In the genomic region with DNA sequence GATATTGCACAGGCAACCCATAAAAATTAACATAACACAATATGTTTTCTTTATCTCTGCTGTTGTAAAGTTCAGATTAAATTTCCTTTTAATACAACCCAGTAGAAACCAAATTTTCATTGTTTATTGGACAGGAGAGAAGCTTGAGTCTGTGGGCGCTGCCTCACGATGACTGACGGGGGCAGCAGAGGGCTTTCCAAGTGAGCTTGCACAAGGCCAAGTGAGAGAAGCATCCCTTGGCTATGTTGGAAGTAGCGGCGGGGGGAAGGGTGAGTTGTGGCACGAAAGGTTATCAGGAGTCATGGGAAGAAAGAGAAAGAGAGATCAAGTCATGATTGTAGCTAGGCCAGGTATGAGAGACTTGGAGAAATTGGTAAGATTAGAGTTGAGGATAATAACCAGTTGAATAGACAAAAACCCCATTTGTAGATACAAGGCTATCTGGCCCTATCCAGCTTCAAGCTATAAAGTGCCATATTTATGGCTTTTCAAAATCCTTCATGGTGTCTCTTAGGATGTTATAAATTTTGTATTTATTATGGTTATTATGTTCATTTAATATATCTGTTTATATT, we compare ENCODE assay signal across 8 cellular contexts.
A peak's percentile ranks its signal among the peaks of the same experiment; 100 is the strongest.
DNase-seq lines count a peak whose midpoint lies in the region; ATAC-seq and FAIRE-seq lines count a peak whose summit lies in the region.

No MANE protein-coding gene starts in this region.

- H3K27me3 ChIP-seq in HAP-1 (ENCODE audit: low read depth) (no peaks in the 10 kb centered on the region), adipocyte (replicated peaks; ENCODE audit: control insufficient read depth, insufficient read depth, low read length) (no peaks in the 10 kb centered on the region), right cardiac atrium (ENCODE audit: control insufficient read depth, insufficient read depth) (no peaks in the 10 kb centered on the region), small intestine (ENCODE audit: control insufficient read depth in 2 of 2, insufficient read depth in 2 of 2, low read length in 2 of 2) (no peaks in the 10 kb centered on the region)

- no peak overlapping the region for H3K27ac ChIP-seq in right cardiac atrium (ENCODE audit: low read length)
- H3K27ac ChIP-seq in small intestine (ENCODE audit: low read depth in 1 of 2, low read length in 1 of 2), result no peak overlapping the region

- H3K36me3 ChIP-seq in HAP-1 (replicated peaks) (no peaks in the 10 kb centered on the region), adipocyte (ENCODE audit: control insufficient read depth, insufficient read depth, low read length, severe bottlenecking) (no peaks in the 10 kb centered on the region), small intestine (ENCODE audit: control insufficient read depth in 2 of 2, insufficient read depth in 2 of 2, low read length in 2 of 2) (no peaks in the 10 kb centered on the region)

- H3K9me3 ChIP-seq in HAP-1, result no peaks in the 10 kb centered on the region
- H3K9me3 ChIP-seq in adipocyte (ENCODE audit: control insufficient read depth, low read length), result no peaks in the 10 kb centered on the region
- H3K9me3 ChIP-seq in right cardiac atrium (ENCODE audit: control insufficient read depth, low read length), result no peaks in the 10 kb centered on the region
- no peaks in the 10 kb centered on the region for H3K9me3 ChIP-seq in small intestine (ENCODE audit: control insufficient read depth, low read depth)

- peak; percentile 69 to 82 for ATAC-seq in right cardiac atrium
- ATAC-seq in HG03196 (IDR thresholded peaks at IDR 0.05; ENCODE audit: unreplicated experiment), result no peak

- H3K9ac ChIP-seq in adipocyte (ENCODE audit: low read length), result no peak overlapping the region

- intact Hi-C loops in right cardiac atrium (cut with DNase I), result loop anchor here in 1 of 4 donors (5.0 kb wide), 1 partner anchor 559 kb away; no protein-coding TSS in a partner anchor

- DNase-seq in activated CD4-positive, alpha-beta T cell treated with anti-CD3 and anti-CD28 coated beads for 48 hours, result peak; percentile 54
- DNase-seq in activated CD4-positive, alpha-beta T cell treated with anti-CD3 and anti-CD28 coated beads for 1 hour, result no peak
- DNase-seq in HAP-1 (ENCODE audit: low spot score in 2 of 2), result peak; percentile 54 to 76
- peak; percentile 28 for DNase-seq in NCI-H1048 (lab: John Stamatoyannopoulos, UW)
- peak; percentile 76 for DNase-seq in adipocyte (ENCODE audit: low read depth)
- DNase-seq in right cardiac atrium, result peak; percentile 44 to 70 (median 68)
- peak; percentile 18 for DNase-seq in small intestine

- H3K4me3 ChIP-seq in HAP-1, result no peak overlapping the region
- H3K4me3 ChIP-seq in adipocyte (ENCODE audit: low read length), result no peak overlapping the region
- no peak overlapping the region for H3K4me3 ChIP-seq in right cardiac atrium (ENCODE audit: low read length)
- H3K4me3 ChIP-seq in small intestine (ENCODE audit: low read depth in 1 of 2, low read length in 2 of 2), result no peak overlapping the region

- in situ Hi-C loops in HAP-1 (cut with MboI; ENCODE audit: low sequenced_read_pairs), result no loop called here

- no peak for FAIRE-seq in small intestine (lab: Jason Lieb, UNC)

- H3K4me1 ChIP-seq in HAP-1 (no peaks in the 10 kb centered on the region), adipocyte (ENCODE audit: control insufficient read depth, insufficient read depth, low read length) (no peaks in the 10 kb centered on the region), right cardiac atrium (ENCODE audit: control insufficient read depth, insufficient read depth, low read length) (no peaks in the 10 kb centered on the region), small intestine (ENCODE audit: control insufficient read depth in 2 of 2, insufficient read depth in 1 of 2, low read depth in 1 of 2, low read length in 1 of 2) (no peaks in the 10 kb centered on the region)

- 11% methylated on average over 6 of the region's 6 CpGs for WGBS in right cardiac atrium
- 7 to 9% (median 8%) methylated on average over 6 of the region's 6 CpGs for WGBS in small intestine, 3 donors
